1 cellular context compared by ENCODE assay signal in genomic region chr5:128681764-128682664, GRCh38.
TF ChIP-seq lines count a peak whose summit lies in the region.

No MANE protein-coding gene starts in this region.

TF ChIP-seq in WTC11, 78 proteins besides CTCF, POLR2A, EP300 and RAD21 (continued from another document):
- TF ChIP-seq GABPB1 (CRISPR knock-in tag; IDR thresholded peaks at IDR 0.05): no peak
